In genomic region chr11:20962581-20962980, GRCh38 we compare ENCODE assay signal across 27 cellular contexts.
"Had no signal": no experiment of that assay in that cellular context is flagged by ENCODE, and none has a peak within 500 bp of the region (broad histone marks: within the 10 kb centered on the region; RNA-seq: fewer than 3 reads in every experiment).

No MANE protein-coding gene starts in this region.

- H3K4me1 ChIP-seq: gastroesophageal sphincter, right atrium auricular region, thyroid gland, upper lobe of left lung had no signal

- H3K9me3 ChIP-seq: gastroesophageal sphincter, right atrium auricular region, thyroid gland, upper lobe of left lung had no signal

- H3K36me3 ChIP-seq: gastroesophageal sphincter, neural progenitor cell, right atrium auricular region, thyroid gland, upper lobe of left lung had no signal

- H3K9me3 Mint-ChIP-seq: activated CD4-positive, alpha-beta memory T cell treated with anti-CD3 and anti-CD28 coated beads, Interleukin-2, amount 10 ng/mL, durations not matched to agents 7 days and 5 days; activated CD4-positive, alpha-beta T cell treated with anti-CD3 and anti-CD28 coated beads, Interleukin-2, amount 10 ng/mL, durations not matched to agents 24 days and 14 days; activated T-cell treated with anti-CD3 and anti-CD28 coated beads, Interleukin-2, amount 50 U/mL, for 4 hours; neural progenitor cell had no signal

- H3K27ac Mint-ChIP-seq: activated CD4-positive, alpha-beta memory T cell treated with anti-CD3 and anti-CD28 coated beads, Interleukin-2, amount 10 ng/mL, durations not matched to agents 7 days and 5 days; activated CD4-positive, alpha-beta T cell treated with anti-CD3 and anti-CD28 coated beads, Interleukin-2, amount 10 ng/mL, durations not matched to agents 24 days and 14 days; activated T-helper 17 cell treated with anti-CD3 and anti-CD28 coated beads, Interleukin-2, amount 50 U/mL, for 72 hours; memory B cell; natural killer cell; neural progenitor cell; stimulated activated memory B cell treated with anti-CD40 and anti-IgM and Interleukin-4, amounts not matched to agents 10 μg/mL and 1 μg/mL and 100 μg/mL, for 72 hours; stimulated activated naive CD8-positive, alpha-beta T cell treated with anti-CD3 and anti-CD28 coated beads, Interleukin-15, amount 100 ng/mL, for 72 hours had no signal

- H3K36me3 Mint-ChIP-seq: memory B cell; natural killer cell; stimulated activated memory B cell treated with anti-CD40 and anti-IgM and Interleukin-4, amounts not matched to agents 10 μg/mL and 1 μg/mL and 100 μg/mL, for 72 hours had no signal

- H3K27me3 Mint-ChIP-seq: activated CD4-positive, alpha-beta memory T cell treated with anti-CD3 and anti-CD28 coated beads, Interleukin-2, amount 10 ng/mL, durations not matched to agents 7 days and 5 days; activated CD4-positive, alpha-beta T cell treated with anti-CD3 and anti-CD28 coated beads, Interleukin-2, amount 10 ng/mL, durations not matched to agents 24 days and 14 days; activated T-helper 17 cell treated with anti-CD3 and anti-CD28 coated beads, Interleukin-2, amount 50 U/mL, for 72 hours; memory B cell; stimulated activated memory B cell treated with anti-CD40 and anti-IgM and Interleukin-4, amounts not matched to agents 10 μg/mL and 1 μg/mL and 100 μg/mL, for 72 hours; stimulated activated naive CD8-positive, alpha-beta T cell treated with anti-CD3 and anti-CD28 coated beads, Interleukin-15, amount 100 ng/mL, for 72 hours had no signal

- H3K4me1 Mint-ChIP-seq: activated CD4-positive, alpha-beta memory T cell treated with anti-CD3 and anti-CD28 coated beads, Interleukin-2, amount 10 ng/mL, durations not matched to agents 7 days and 5 days; activated CD4-positive, alpha-beta T cell treated with anti-CD3 and anti-CD28 coated beads, Interleukin-2, amount 10 ng/mL, durations not matched to agents 24 days and 14 days; activated T-helper 17 cell treated with anti-CD3 and anti-CD28 coated beads, Interleukin-2, amount 50 U/mL, for 72 hours; memory B cell; natural killer cell; stimulated activated memory B cell treated with anti-CD40 and anti-IgM and Interleukin-4, amounts not matched to agents 10 μg/mL and 1 μg/mL and 100 μg/mL, for 72 hours; stimulated activated naive CD8-positive, alpha-beta T cell treated with anti-CD3 and anti-CD28 coated beads, Interleukin-15, amount 100 ng/mL, for 72 hours had no signal

- H3K27me3 ChIP-seq: gastroesophageal sphincter, neural progenitor cell, right atrium auricular region, thyroid gland, upper lobe of left lung had no signal

- H3K4me3 Mint-ChIP-seq: activated CD4-positive, alpha-beta memory T cell treated with anti-CD3 and anti-CD28 coated beads, Interleukin-2, amount 10 ng/mL, durations not matched to agents 7 days and 5 days; activated CD4-positive, alpha-beta T cell treated with anti-CD3 and anti-CD28 coated beads, Interleukin-2, amount 10 ng/mL, durations not matched to agents 24 days and 14 days; activated T-cell treated with anti-CD3 and anti-CD28 coated beads, Interleukin-2, amount 50 U/mL, for 4 hours; activated T-helper 17 cell treated with anti-CD3 and anti-CD28 coated beads, Interleukin-2, amount 50 U/mL, for 72 hours; memory B cell; natural killer cell; neural progenitor cell; stimulated activated memory B cell treated with anti-CD40 and anti-IgM and Interleukin-4, amounts not matched to agents 10 μg/mL and 1 μg/mL and 100 μg/mL, for 72 hours; stimulated activated naive CD8-positive, alpha-beta T cell treated with anti-CD3 and anti-CD28 coated beads, Interleukin-15, amount 100 ng/mL, for 72 hours had no signal

- ATAC-seq: activated T-cell treated with anti-CD3 and anti-CD28 coated beads, Interleukin-2, amount 50 U/mL, for 4 hours; activated T-helper 17 cell treated with anti-CD3 and anti-CD28 coated beads, Interleukin-2, amount 50 U/mL, for 72 hours; gastroesophageal sphincter; left colon; natural killer cell; stimulated activated memory B cell treated with anti-CD40 and anti-IgM and Interleukin-4, amounts not matched to agents 10 μg/mL and 1 μg/mL and 100 μg/mL, for 72 hours; stimulated activated naive CD8-positive, alpha-beta T cell treated with anti-CD3 and anti-CD28 coated beads, Interleukin-15, amount 100 ng/mL, for 72 hours had no signal

- DNase-seq: activated CD4-positive, alpha-beta memory T cell treated with anti-CD3 and anti-CD28 coated beads, Interleukin-2, amount 10 ng/mL, durations not matched to agents 7 days and 5 days; activated CD4-positive, alpha-beta T cell treated with anti-CD3 and anti-CD28 coated beads, Interleukin-2, amount 10 ng/mL, durations not matched to agents 24 days and 14 days; activated CD4-positive, CD25-positive, alpha-beta regulatory T cell treated with anti-CD3 and anti-CD28 coated beads, Interleukin-2, amount 50 U/mL, for 72 hours; activated gamma-delta T cell treated with Interleukin-2 at 50 U/mL for 16 hours; activated naive CD4-positive, alpha-beta T cell treated with anti-CD3 and anti-CD28 coated beads, Interleukin-2, amount 50 U/mL, for 16 hours; activated T-cell treated with anti-CD3 and anti-CD28 coated beads, Interleukin-2, amount 50 U/mL, for 4 hours; dermis blood vessel endothelial cell; effector CD4-positive, alpha-beta T cell; head of caudate nucleus; hippocampal formation; kidney; left colon; midbrain; natural killer cell; stimulated activated CD4-positive, alpha-beta T cell treated with anti-CD3 and anti-CD28 coated beads, Interleukin-1b, Interleukin-23, amount 100 ng/mL, for 48 hours; stimulated activated CD4-positive, alpha-beta T cell treated with anti-CD3 and anti-CD28 coated beads, Interleukin-4, amount 100 ng/mL, for 4 hours; stimulated activated CD8-positive, alpha-beta memory T cell treated with anti-CD3 and anti-CD28 coated beads, Interleukin-4, amount 100 ng/mL, for 48 hours; stimulated activated naive CD8-positive, alpha-beta T cell treated with anti-CD3 and anti-CD28 coated beads, Interleukin-15, amount 100 ng/mL, for 72 hours; thyroid gland; upper lobe of left lung had no signal

- H3K27ac ChIP-seq: gastroesophageal sphincter, neural progenitor cell, right atrium auricular region, thyroid gland, upper lobe of left lung had no signal

- H3K4me3 ChIP-seq: gastroesophageal sphincter, neural progenitor cell, right atrium auricular region, smooth muscle cell, thyroid gland, upper lobe of left lung had no signal
